ENCODE assay signal across 1 cellular context in genomic region chr17:30360396-30360795, GRCh38.
TF ChIP-seq lines count a peak whose summit lies in the region.

No MANE protein-coding gene starts in this region.

TF ChIP-seq in K562, 482 proteins besides CTCF, POLR2A, EP300 and RAD21:
- no peak for TF ChIP-seq NCOA1 (IDR thresholded peaks at IDR 0.05; ENCODE audit: low read depth)
- TF ChIP-seq SMAD4 (CRISPR knock-in tag; conservative IDR thresholded peaks at IDR 0.05): no peak
- TF ChIP-seq ZNF780A (CRISPR knock-in tag; IDR thresholded peaks at IDR 0.05): no peak
- no peak for TF ChIP-seq LARP7 (IDR thresholded peaks at IDR 0.05)
- no peak for TF ChIP-seq MTA3 (IDR thresholded peaks at IDR 0.05; ENCODE audit: borderline replicate concordance)
- no peak for TF ChIP-seq RERE (CRISPR knock-in tag; IDR thresholded peaks at IDR 0.05; ENCODE audit: borderline replicate concordance)
- TF ChIP-seq CEBPB (tag; IDR thresholded peaks at IDR 0.05): 0 out of 2 replicates have a peak, but pooled peaks have one; percentile 12
